In genomic region chr14:52552063-52552988, GRCh38 we compare ENCODE assay signal across 8 cellular contexts. TPM values are rescaled to one million over a fixed set of nuclear protein-coding genes. Genes with fewer than 3 reads are reported as not detected.
DNase-seq lines count a peak whose midpoint lies in the region; ATAC-seq lines count a peak whose summit lies in the region.

A gene with protein sequence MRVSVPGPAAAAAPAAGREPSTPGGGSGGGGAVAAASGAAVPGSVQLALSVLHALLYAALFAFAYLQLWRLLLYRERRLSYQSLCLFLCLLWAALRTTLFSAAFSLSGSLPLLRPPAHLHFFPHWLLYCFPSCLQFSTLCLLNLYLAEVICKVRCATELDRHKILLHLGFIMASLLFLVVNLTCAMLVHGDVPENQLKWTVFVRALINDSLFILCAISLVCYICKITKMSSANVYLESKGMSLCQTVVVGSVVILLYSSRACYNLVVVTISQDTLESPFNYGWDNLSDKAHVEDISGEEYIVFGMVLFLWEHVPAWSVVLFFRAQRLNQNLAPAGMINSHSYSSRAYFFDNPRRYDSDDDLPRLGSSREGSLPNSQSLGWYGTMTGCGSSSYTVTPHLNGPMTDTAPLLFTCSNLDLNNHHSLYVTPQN (plus strand): TSS chr14:52552836. CDS start chr14:52553148, 312 bp downstream.
TXNDC16 (minus strand) TSS chr14:52552505; CDS start chr14:52543557, 8,948 bp downstream.

- peak within 1 kb of the TSS; percentile 80 for H4K8ac ChIP-seq in mesenchymal stem cell (ENCODE audit: low read length)

- H3K4me1 ChIP-seq in endocrine pancreas (ENCODE audit: control insufficient read depth, insufficient read depth, low read length): peaks cover 5% of the 10 kb centered on the region
- H3K4me1 ChIP-seq in mesenchymal stem cell (ENCODE audit: control insufficient read depth, insufficient read depth, low read depth, low read length): peaks cover 4% of the 10 kb centered on the region

- H3K4me2 ChIP-seq in mesenchymal stem cell (ENCODE audit: low read length, poor library complexity, severe bottlenecking): peak within 1 kb of the TSS; percentile 96

- no peak within 1 kb of the TSS for H3K27ac ChIP-seq in mesenchymal stem cell (ENCODE audit: low read length, poor library complexity, severe bottlenecking)

- H2AK5ac ChIP-seq in mesenchymal stem cell (ENCODE audit: low read length, severe bottlenecking): no peak within 1 kb of the TSS

- H3K4me3 ChIP-seq in endocrine pancreas (ENCODE audit: control insufficient read depth, insufficient read depth, low read length): peak within 1 kb of the TSS; percentile 96
- H3K4me3 ChIP-seq in mesenchymal stem cell (ENCODE audit: insufficient read depth in 1 of 2, low read depth in 1 of 2, low read length in 2 of 2): peak within 1 kb of the TSS; percentile 81 to 94

- H2BK15ac ChIP-seq in mesenchymal stem cell (ENCODE audit: low read depth, poor library complexity, severe bottlenecking): peak within 1 kb of the TSS; percentile 23

- H2BK12ac ChIP-seq in mesenchymal stem cell (ENCODE audit: low read length in 2 of 2): peak within 1 kb of the TSS in 1 of 2 experiments; percentile 19

- peak within 1 kb of the TSS in 1 of 2 experiments; percentile 90 for H3K23ac ChIP-seq in mesenchymal stem cell (ENCODE audit: low read length in 2 of 2)

- peak; percentile 92 for ATAC-seq in GM21390 (IDR thresholded peaks at IDR 0.05; ENCODE audit: unreplicated experiment)

- H3K14ac ChIP-seq in mesenchymal stem cell (ENCODE audit: low read length in 2 of 2): peak within 1 kb of the TSS in 1 of 2 experiments; percentile 76

- DNase-seq in Caki2 (ENCODE audit: low read depth) (peak; percentile 99), HUDEP-2 (lab: John Stamatoyannopoulos, UW; ENCODE audit: unreplicated experiment in 76 of 76) (peak in 75 of 76 experiments; percentile 67 to 100 (median 98)), NOMO-1 treated with dmso at 0.1 percent for 144 hours (lab: John Stamatoyannopoulos, UW; ENCODE audit: unreplicated experiment) (peak; percentile 99), mesenchymal stem cell (peak; percentile 100)
- DNase-seq in activated CD8-positive, alpha-beta memory T cell treated with anti-CD3 and anti-CD28 coated beads, Interleukin-2, amount 50 U/mL, for 1 hour (ENCODE audit: extremely low read depth): peak; percentile 100
- DNase-seq in stimulated activated CD8-positive, alpha-beta memory T cell treated with anti-CD3 and anti-CD28 coated beads, Interleukin-12 subunit alpha, Interleukin-12 subunit beta, amount 100 ng/mL, for 24 hours (ENCODE audit: extremely low read depth): peak; percentile 100

- H2AFZ ChIP-seq in mesenchymal stem cell (ENCODE audit: low read depth, low read length): peak within 1 kb of the TSS; percentile 93

- no peak within 1 kb of the TSS for H2BK120ac ChIP-seq in mesenchymal stem cell (ENCODE audit: low read depth, low read length)

- H3K36me3 ChIP-seq in endocrine pancreas (ENCODE audit: control insufficient read depth, insufficient read depth, low read length) (no peaks in the 10 kb centered on the region), mesenchymal stem cell (ENCODE audit: control insufficient read depth in 1 of 2, insufficient read depth in 2 of 2, low read depth in 1 of 2, low read length in 2 of 2) (no peaks in the 10 kb centered on the region)

- H3K4ac ChIP-seq in mesenchymal stem cell (ENCODE audit: low read depth in 1 of 2, low read length in 2 of 2): no peak within 1 kb of the TSS

- H4K91ac ChIP-seq in mesenchymal stem cell (ENCODE audit: low read length): no peak within 1 kb of the TSS

- H3K18ac ChIP-seq in mesenchymal stem cell (ENCODE audit: low read depth in 1 of 2, low read length in 2 of 2): peak within 1 kb of the TSS in 1 of 2 experiments; percentile 46

- H3K9ac ChIP-seq in endocrine pancreas (ENCODE audit: control insufficient read depth, insufficient read depth, low read length) (peak within 1 kb of the TSS; percentile 84), mesenchymal stem cell (ENCODE audit: low read length) (peak within 1 kb of the TSS; percentile 87)

- no peak within 1 kb of the TSS for H2BK5ac ChIP-seq in mesenchymal stem cell (ENCODE audit: low read depth, low read length, poor library complexity, severe bottlenecking)

- WGBS in mesenchymal stem cell: under 1% methylated on average over 61 of the region's 81 CpGs

- H3K27me3 ChIP-seq in endocrine pancreas (ENCODE audit: control insufficient read depth, insufficient read depth, low read length): no peaks in the 10 kb centered on the region
- no peaks in the 10 kb centered on the region for H3K27me3 ChIP-seq in mesenchymal stem cell (ENCODE audit: control insufficient read depth in 1 of 2, insufficient read depth in 1 of 2, low read length in 2 of 2)

- peaks cover 13% of the 10 kb centered on the region for H3K79me1 ChIP-seq in mesenchymal stem cell (replicated peaks; ENCODE audit: low read length, poor library complexity, severe bottlenecking)

- H3K9me3 ChIP-seq in endocrine pancreas (ENCODE audit: control insufficient read depth, low read length) (no peaks in the 10 kb centered on the region), mesenchymal stem cell (ENCODE audit: control insufficient read depth, low read length) (no peaks in the 10 kb centered on the region)

- in situ Hi-C loops in Caki2 (cut with HindIII; ENCODE audit: low pct_unique_long_range_greater_than_20kb, low sequenced_read_pairs): no loop called here

RNA-seq across cellular contexts. Expression of the first gene that starts in this region (rescaled TPM):
- total RNA-seq in Caki2 (2014; rRNA removed; shearing (Covaris generic); ENCODE audit: low replicate concordance): not detected in 2 replicates
- 0.35 TPM for polyA plus RNA-seq in mesenchymal stem cell (2013, experiment 1 of 2)
- polyA plus RNA-seq in mesenchymal stem cell (2013, experiment 2 of 2): 0.45 TPM

RNA-seq across cellular contexts. Expression of gene TXNDC16, which starts in this region (rescaled TPM):
- 0.26 and 0.27 TPM in 2 replicates for total RNA-seq in Caki2 (2014; rRNA removed; shearing (Covaris generic); ENCODE audit: low replicate concordance)
- 4.0 TPM for polyA plus RNA-seq in mesenchymal stem cell (2013, experiment 1 of 2)
- polyA plus RNA-seq in mesenchymal stem cell (2013, experiment 2 of 2): 4.1 TPM

Comparison
In these comparisons a context has a peak if more than half of its experiments do, and no peak if none do; other contexts are left out.
1. Peak in DNase-seq in Caki2; RNA of the genes that start here not detected or under 1 TPM.